In genomic region chr4:10105421-10105820, GRCh38 we compare ENCODE assay signal across 12 cellular contexts. TPM values are rescaled to one million over a fixed set of nuclear protein-coding genes. Genes with fewer than 3 reads are reported as not detected.
DNase-seq lines count a peak whose midpoint lies in the region; ATAC-seq and TF ChIP-seq lines count a peak whose summit lies in the region.
"Had no signal": no experiment of that assay in that cellular context is flagged by ENCODE, and none has a peak within 500 bp of the region (broad histone marks: within the 10 kb centered on the region; RNA-seq: fewer than 3 reads in every experiment).

No MANE protein-coding gene starts in this region.

- H3K4me2 ChIP-seq in BLaER1 treated with 17β-estradiol and CSF1 and Interleukin-3, amounts not matched to agents 10 nM and 100 nM: peak overlapping the region; percentile 16 to 94 (median 38); a peak in 18 of 22 replicates
- H3K4me2 ChIP-seq in PC-3 (ENCODE audit: low read length): peak overlapping the region; percentile 83

- no peak overlapping the region for H3K4me3 ChIP-seq in BLaER1 treated with 17β-estradiol and CSF1 and Interleukin-3, amounts not matched to agents 10 nM and 100 nM
- no peak overlapping the region for H3K4me3 ChIP-seq in PC-3 (ENCODE audit: low read length)

- H3K79me2 ChIP-seq in PC-3 (ENCODE audit: low read length): peaks cover 96% of the 10 kb centered on the region

- no peaks in the 10 kb centered on the region for H3K27me3 ChIP-seq in BLaER1 treated with 17β-estradiol and CSF1 and Interleukin-3, amounts not matched to agents 10 nM and 100 nM
- H3K27me3 ChIP-seq in PC-3 (ENCODE audit: low read length): no peaks in the 10 kb centered on the region

- peak overlapping the region in 1 of 11 experiments; percentile 14; a peak in 1 of 22 replicates for H3K27ac ChIP-seq in BLaER1 treated with 17β-estradiol and CSF1 and Interleukin-3, amounts not matched to agents 10 nM and 100 nM
- H3K27ac ChIP-seq in PC-3 (ENCODE audit: low read length): peak overlapping the region; percentile 82
- H3K27ac ChIP-seq in RWPE1: no peak overlapping the region
- H3K27ac ChIP-seq: HL-60 had no signal

- H4K20me1 ChIP-seq in BLaER1 treated with 17β-estradiol and CSF1 and Interleukin-3, amounts not matched to agents 10 nM and 100 nM: peaks cover 99 to 100% (median 100%) of the 10 kb centered on the region in 11 experiments
- peaks cover 13% of the 10 kb centered on the region for H4K20me1 ChIP-seq in PC-3 (ENCODE audit: low read length)

- POLR2A ChIA-PET in PC-3 (lab: Charles Lee; ENCODE audit: unreplicated experiment): no interaction called here
- POLR2A ChIA-PET in RWPE1 (lab: Yijun Ruan, JAX; ENCODE audit: low non-redundant PET): no interaction called here

- H3K9me3 ChIP-seq in BLaER1 treated with 17β-estradiol and CSF1 and Interleukin-3, amounts not matched to agents 10 nM and 100 nM (replicated peaks in 1 of 11): no peaks in the 10 kb centered on the region
- H3K9me3 ChIP-seq in PC-3 (ENCODE audit: low read length): no peaks in the 10 kb centered on the region

- no peaks in the 10 kb centered on the region for H3K9me3 Mint-ChIP-seq in effector memory CD8-positive, alpha-beta T cell
- no peaks in the 10 kb centered on the region for H3K9me3 Mint-ChIP-seq in progenitor cell of endocrine pancreas (ENCODE audit: low read depth)

- BruUV-seq in PC-3 (replicated peaks; lab: Mats Ljungman, UMichigan): no TSS peak

- H3K4me1 ChIP-seq in BLaER1 treated with 17β-estradiol and CSF1 and Interleukin-3, amounts not matched to agents 10 nM and 100 nM: peaks cover 94 to 100% (median 97%) of the 10 kb centered on the region in 10 experiments
- H3K4me1 ChIP-seq in PC-3 (ENCODE audit: insufficient read depth, low read length): peaks cover 53% of the 10 kb centered on the region

- peak overlapping the region in 2 of 11 experiments; percentile 41 to 57; a peak in 4 of 22 replicates for H3K9ac ChIP-seq in BLaER1 treated with 17β-estradiol and CSF1 and Interleukin-3, amounts not matched to agents 10 nM and 100 nM
- no peak overlapping the region for H3K9ac ChIP-seq in PC-3 (ENCODE audit: low read length)

- H3K9me2 ChIP-seq in PC-3 (replicated peaks; ENCODE audit: low read length): no peaks in the 10 kb centered on the region

- H3K36me3 Mint-ChIP-seq in effector memory CD8-positive, alpha-beta T cell (ENCODE audit: insufficient read depth): peaks cover 75% of the 10 kb centered on the region
- peaks cover 27% of the 10 kb centered on the region for H3K36me3 Mint-ChIP-seq in progenitor cell of endocrine pancreas (ENCODE audit: insufficient read depth)

- TF ChIP-seq CTCF in PC-3 (conservative IDR thresholded peaks at IDR 0.05; ENCODE audit: low read depth, low read length) (no peak), progenitor cell of endocrine pancreas (IDR thresholded peaks at IDR 0.05; ENCODE audit: unreplicated experiment) (no peak), RWPE1 (conservative IDR thresholded peaks at IDR 0.05; ENCODE audit: low read depth) (no peak)

- DNase-seq in PC-3: peak; percentile 19
- DNase-seq in effector memory CD8-positive, alpha-beta T cell: no peak
- no peak for DNase-seq in progenitor cell of endocrine pancreas (ENCODE audit: low spot score, unreplicated experiment)
- no peak for DNase-seq in germinal center (ENCODE audit: low spot score)
- DNase-seq in RWPE1 (ENCODE audit: low spot score): no peak
- DNase-seq: DMS53, NCI-H2029, SIG-M5 had no signal

- ATAC-seq in PC-3 (no peak), HG03159 (IDR thresholded peaks at IDR 0.05; ENCODE audit: unreplicated experiment) (no peak), GM21619 (IDR thresholded peaks at IDR 0.05; ENCODE audit: unreplicated experiment) (no peak)
- ATAC-seq in effector memory CD8-positive, alpha-beta T cell (replicated peaks): no peak

- peaks cover 88 to 94% of the 10 kb centered on the region in 2 donors for H3K4me1 Mint-ChIP-seq in effector memory CD8-positive, alpha-beta T cell (ENCODE audit: low read depth in 2 of 2)
- peaks cover 18% of the 10 kb centered on the region for H3K4me1 Mint-ChIP-seq in progenitor cell of endocrine pancreas (ENCODE audit: low read depth)

- H3K27me3 Mint-ChIP-seq in effector memory CD8-positive, alpha-beta T cell: no peaks in the 10 kb centered on the region
- H3K27me3 Mint-ChIP-seq in progenitor cell of endocrine pancreas: no peaks in the 10 kb centered on the region

- H3K36me3 ChIP-seq in BLaER1 treated with 17β-estradiol and CSF1 and Interleukin-3, amounts not matched to agents 10 nM and 100 nM: peaks cover 65 to 99% (median 89%) of the 10 kb centered on the region in 11 experiments
- peaks cover 2% of the 10 kb centered on the region; the same call in 1 of the 2 replicates for H3K36me3 ChIP-seq in PC-3 (ENCODE audit: low read depth, low read length)

- H3F3A ChIP-seq in PC-3 (ENCODE audit: low read length, unreplicated experiment): no peaks in the 10 kb centered on the region

- intact Hi-C loops in PC-3 (cut with micrococcal nuclease): no loop called here

- peak overlapping the region; percentile 96 for H3K27ac Mint-ChIP-seq in effector memory CD8-positive, alpha-beta T cell
- peak overlapping the region; percentile 31 for H3K27ac Mint-ChIP-seq in progenitor cell of endocrine pancreas

- H2AFZ ChIP-seq in PC-3 (ENCODE audit: low read length): no peak overlapping the region

- peak overlapping the region; percentile 62 to 80 for H3K4me3 Mint-ChIP-seq in effector memory CD8-positive, alpha-beta T cell
- H3K4me3 Mint-ChIP-seq in progenitor cell of endocrine pancreas (ENCODE audit: low read depth): no peak overlapping the region

- CTCF ChIA-PET in PC-3 (lab: Charles Lee): no interaction called here
- CTCF ChIA-PET in RWPE1 (lab: Yijun Ruan, JAX): no interaction called here

RNA-seq across cellular contexts. Expression of gene WDR1, which starts 11.2 kb away (rescaled TPM):
- total RNA-seq in PC-3 (2014; rRNA removed) (148 and 150 TPM in 2 replicates), progenitor cell of endocrine pancreas (191 and 200 TPM in 2 replicates)
